Comparison of ENCODE assay signal across 22 cellular contexts in genomic region chr10:43135656-43136055, GRCh38. TPM values are rescaled to one million over a fixed set of nuclear protein-coding genes. Genes with fewer than 3 reads are reported as not detected.
A peak's percentile ranks its signal among the peaks of the same experiment; 100 is the strongest.
DNase-seq lines count a peak whose midpoint lies in the region; ATAC-seq and TF ChIP-seq lines count a peak whose summit lies in the region.
"Had no signal": no experiment of that assay in that cellular context is flagged by ENCODE, and none has a peak within 500 bp of the region (broad histone marks: within the 10 kb centered on the region; RNA-seq: fewer than 3 reads in every experiment).

No MANE protein-coding gene starts in this region.

- H3K4me2 ChIP-seq in SK-N-SH, result no peak overlapping the region

- H3K27ac Mint-ChIP-seq in CD4-positive, alpha-beta memory T cell, result peak overlapping the region in 6 of 7 donors; percentile 26 to 97 (median 72)
- H3K27ac Mint-ChIP-seq in activated T-helper 1 cell treated with anti-CD3 and anti-CD28 coated beads, Interleukin-12 subunit alpha, Interleukin-12 subunit beta, Interleukin-2, Interleukin-4 antibody, amounts not matched to agents 30 ng/mL and 10 ng/mL and 1 ng/mL, durations not matched to agents 14 hours and 24 hours and 36 hours, result peak overlapping the region; percentile 54
- peak overlapping the region in 5 of 6 donors; percentile 5 to 97 (median 61) for H3K27ac Mint-ChIP-seq in naive B cell

- DNase-seq in SK-N-SH, result no peak
- no peak for DNase-seq in CD4-positive, alpha-beta memory T cell
- DNase-seq in activated T-helper 1 cell treated with anti-CD3 and anti-CD28 coated beads, Interleukin-12 subunit alpha, Interleukin-12 subunit beta, Interleukin-2, Interleukin-4 antibody, amounts not matched to agents 30 ng/mL and 10 ng/mL and 1 ng/mL, durations not matched to agents 14 hours and 24 hours and 36 hours (ENCODE audit: low spot score), result no peak
- no peak for DNase-seq in naive B cell
- no peak for DNase-seq in RWPE1 (ENCODE audit: low spot score)
- no peak for DNase-seq in HK-2 (ENCODE audit: unreplicated experiment)
- DNase-seq: activated effector memory CD4-positive, alpha-beta T cell treated with anti-CD3 and anti-CD28 coated beads, Interleukin-2, amount 50 U/mL, for 16 hours; DMS153; heart right ventricle; mesendoderm; NCI-H1417; NCI-H748 treated with DMSO at 0.1 percent for 48 hours; right cardiac atrium; stimulated activated naive CD4-positive, alpha-beta T cell; thyroid gland had no signal

- H3K4me1 Mint-ChIP-seq in CD4-positive, alpha-beta memory T cell, result peaks cover 21 to 34% (median 25%) of the 10 kb centered on the region in 4 donors
- H3K4me1 Mint-ChIP-seq in activated T-helper 1 cell treated with anti-CD3 and anti-CD28 coated beads, Interleukin-12 subunit alpha, Interleukin-12 subunit beta, Interleukin-2, Interleukin-4 antibody, amounts not matched to agents 30 ng/mL and 10 ng/mL and 1 ng/mL, durations not matched to agents 14 hours and 24 hours and 36 hours (ENCODE audit: low read depth), result peaks cover 71% of the 10 kb centered on the region
- peaks cover 33 to 40% (median 35%) of the 10 kb centered on the region in 3 donors for H3K4me1 Mint-ChIP-seq in naive B cell

- no peak for TF ChIP-seq EP300 in SK-N-SH (IDR thresholded peaks at IDR 0.05; ENCODE audit: borderline replicate concordance in 1 of 2, low read depth in 1 of 2, low read length in 1 of 2)

- H2AFZ ChIP-seq in SK-N-SH (ENCODE audit: low read depth), result no peak overlapping the region

- H3K4me1 ChIP-seq in SK-N-SH (ENCODE audit: control insufficient read depth in 1 of 2, insufficient read depth in 2 of 2, low read depth in 1 of 2, low read length in 1 of 2), result peaks cover 11 to 25% of the 10 kb centered on the region in 2 experiments; a peak in 3 of 4 replicates
- peaks cover 29% of the 10 kb centered on the region for H3K4me1 ChIP-seq in CD4-positive, alpha-beta memory T cell (ENCODE audit: insufficient read depth, low read length)

- H3K4me3 ChIP-seq in SK-N-SH (ENCODE audit: low read depth in 2 of 2, low read length in 1 of 2), result no peak overlapping the region
- no peak overlapping the region for H3K4me3 ChIP-seq in CD4-positive, alpha-beta memory T cell (ENCODE audit: low read length in 2 of 2)
- H3K4me3 ChIP-seq: coronary artery, heart right ventricle, SJSA1, thyroid gland had no signal

- no peaks in the 10 kb centered on the region for H3K9me2 ChIP-seq in SK-N-SH

- H3F3A ChIP-seq in SK-N-SH (replicated peaks; ENCODE audit: insufficient read depth), result peaks cover 11% of the 10 kb centered on the region

- H3K27me3 Mint-ChIP-seq in CD4-positive, alpha-beta memory T cell, result no peaks in the 10 kb centered on the region
- peaks cover 2% of the 10 kb centered on the region for H3K27me3 Mint-ChIP-seq in activated T-helper 1 cell treated with anti-CD3 and anti-CD28 coated beads, Interleukin-12 subunit alpha, Interleukin-12 subunit beta, Interleukin-2, Interleukin-4 antibody, amounts not matched to agents 30 ng/mL and 10 ng/mL and 1 ng/mL, durations not matched to agents 14 hours and 24 hours and 36 hours (ENCODE audit: insufficient read depth)
- H3K27me3 Mint-ChIP-seq in naive B cell, result peaks cover 0 to 6% (median 0%) of the 10 kb centered on the region in 3 donors

- H3K9me3 ChIP-seq in SK-N-SH, result no peaks in the 10 kb centered on the region
- no peaks in the 10 kb centered on the region for H3K9me3 ChIP-seq in CD4-positive, alpha-beta memory T cell (ENCODE audit: control insufficient read depth in 1 of 2, low read length in 2 of 2)
- H3K9me3 ChIP-seq: heart right ventricle, neutrophil, SJSA1, thyroid gland had no signal

- H3K4me3 Mint-ChIP-seq in CD4-positive, alpha-beta memory T cell, result peak overlapping the region in 7 of 8 donors; percentile 19 to 92 (median 55)
- peak overlapping the region; percentile 87 for H3K4me3 Mint-ChIP-seq in activated T-helper 1 cell treated with anti-CD3 and anti-CD28 coated beads, Interleukin-12 subunit alpha, Interleukin-12 subunit beta, Interleukin-2, Interleukin-4 antibody, amounts not matched to agents 30 ng/mL and 10 ng/mL and 1 ng/mL, durations not matched to agents 14 hours and 24 hours and 36 hours
- peak overlapping the region in 7 of 8 donors; percentile 5 to 97 (median 43) for H3K4me3 Mint-ChIP-seq in naive B cell

- POLR2A ChIA-PET in SK-N-SH (lab: Yijun Ruan, JAX), result no interaction called here
- POLR2A ChIA-PET in CD4-positive, alpha-beta memory T cell (lab: Charles Lee; ENCODE audit: partially characterized antibody), result no interaction called here
- POLR2A ChIA-PET in RWPE1 (lab: Yijun Ruan, JAX; ENCODE audit: low non-redundant PET), result no interaction called here

- peaks cover 0 to 5% of the 10 kb centered on the region in 2 experiments for H3K36me3 ChIP-seq in SK-N-SH (replicated peaks in 1 of 2; ENCODE audit: control insufficient read depth in 1 of 2, insufficient read depth in 2 of 2, low read length in 1 of 2)
- H3K36me3 ChIP-seq in CD4-positive, alpha-beta memory T cell (ENCODE audit: insufficient read depth, low read length), result no peaks in the 10 kb centered on the region
- H3K36me3 ChIP-seq: heart right ventricle, neutrophil, thyroid gland had no signal

- H4K20me1 ChIP-seq in SK-N-SH (ENCODE audit: insufficient read depth), result peaks cover 11% of the 10 kb centered on the region

- no peak for ATAC-seq in SK-N-SH treated with all-trans-retinoic acid at 6 μM for 48 hours
- no peak for ATAC-seq in naive B cell (ENCODE audit: low read depth in 2 of 2)
- no peak for ATAC-seq in GM18502 (IDR thresholded peaks at IDR 0.05; ENCODE audit: poor library complexity, unreplicated experiment)
- ATAC-seq: heart right ventricle, right cardiac atrium had no signal

- no peaks in the 10 kb centered on the region for H3K27me3 ChIP-seq in SK-N-SH (ENCODE audit: insufficient read depth)
- no peaks in the 10 kb centered on the region for H3K27me3 ChIP-seq in CD4-positive, alpha-beta memory T cell (ENCODE audit: insufficient read depth, low read length)
- H3K27me3 ChIP-seq: heart right ventricle, neutrophil, thyroid gland had no signal

- H3K79me2 ChIP-seq in SK-N-SH (ENCODE audit: insufficient read depth), result peaks cover 38% of the 10 kb centered on the region

- no peak for TF ChIP-seq CTCF in SK-N-SH (IDR thresholded peaks at IDR 0.05)
- no peak for TF ChIP-seq CTCF in RWPE1 (conservative IDR thresholded peaks at IDR 0.05; ENCODE audit: low read depth)

- intact Hi-C loops in CD4-positive, alpha-beta memory T cell (cut with micrococcal nuclease), result loop anchor here (5.0 to 10.0 kb wide), 4 partner anchors 212 to 437 kb away; partner anchors contain the start of genes BMS1 and ZNF239
- intact Hi-C loops in activated T-helper 1 cell treated with anti-CD3 and anti-CD28 coated beads, Interleukin-12 subunit alpha, Interleukin-12 subunit beta, Interleukin-2, Interleukin-4 antibody, amounts not matched to agents 30 ng/mL and 10 ng/mL and 1 ng/mL, durations not matched to agents 14 hours and 24 hours and 36 hours (cut with micrococcal nuclease), result loop anchor here (5.0 to 10.0 kb wide), 3 partner anchors 227 to 583 kb away; no protein-coding TSS in a partner anchor

- CTCF ChIA-PET in SK-N-SH (lab: Yijun Ruan, JAX), result no interaction called here
- CTCF ChIA-PET in CD4-positive, alpha-beta memory T cell (lab: Charles Lee; ENCODE audit: partially characterized antibody), result no interaction called here
- CTCF ChIA-PET in RWPE1 (lab: Yijun Ruan, JAX), result no interaction called here

- H3K36me3 Mint-ChIP-seq in CD4-positive, alpha-beta memory T cell, result peaks cover 0 to 9% of the 10 kb centered on the region in 2 donors
- peaks cover 24% of the 10 kb centered on the region for H3K36me3 Mint-ChIP-seq in activated T-helper 1 cell treated with anti-CD3 and anti-CD28 coated beads, Interleukin-12 subunit alpha, Interleukin-12 subunit beta, Interleukin-2, Interleukin-4 antibody, amounts not matched to agents 30 ng/mL and 10 ng/mL and 1 ng/mL, durations not matched to agents 14 hours and 24 hours and 36 hours (ENCODE audit: low read depth)
- no peaks in the 10 kb centered on the region for H3K36me3 Mint-ChIP-seq in naive B cell

- H3K27ac ChIP-seq in SK-N-SH (ENCODE audit: low read depth in 2 of 2, low read length in 1 of 2) (peak overlapping the region in 1 of 2 experiments; percentile 3; a peak in 1 of 4 replicates), RWPE1 (no peak overlapping the region)
- H3K27ac ChIP-seq in CD4-positive, alpha-beta memory T cell (ENCODE audit: low read depth, low read length), result no peak overlapping the region
- H3K27ac ChIP-seq: 22Rv1, coronary artery, heart right ventricle, neutrophil, SJSA1, thyroid gland had no signal

- no peaks in the 10 kb centered on the region for H3K9me3 Mint-ChIP-seq in CD4-positive, alpha-beta memory T cell
- no peaks in the 10 kb centered on the region for H3K9me3 Mint-ChIP-seq in activated T-helper 1 cell treated with anti-CD3 and anti-CD28 coated beads, Interleukin-12 subunit alpha, Interleukin-12 subunit beta, Interleukin-2, Interleukin-4 antibody, amounts not matched to agents 30 ng/mL and 10 ng/mL and 1 ng/mL, durations not matched to agents 14 hours and 24 hours and 36 hours
- no peaks in the 10 kb centered on the region for H3K9me3 Mint-ChIP-seq in naive B cell

- no peak for TF ChIP-seq RAD21 in SK-N-SH (IDR thresholded peaks at IDR 0.05; ENCODE audit: low read length)

- WGBS in SK-N-SH (ENCODE audit: low lambda C conversion rate), result 89% methylated on average over 2 of the region's 2 CpGs

- no peak overlapping the region for H3K9ac ChIP-seq in SK-N-SH

TF ChIP-seq in SK-N-SH treated with all-trans-retinoic acid at 6 μM for 48 hours, 23 proteins besides CTCF, POLR2A, EP300 and RAD21 (continues in another document):
- no peak for TF ChIP-seq TCF4 (CRISPR knock-in tag; IDR thresholded peaks at IDR 0.05; ENCODE audit: borderline replicate concordance)

RNA-seq across cellular contexts. Expression of gene CSGALNACT2, which starts 2.6 kb away (rescaled TPM):
- polyA plus RNA-seq in SK-N-SH (2012; rRNA removed), result 11.5 and 16.0 TPM in 2 replicates
- 16.1 and 21.2 TPM in 2 replicates for polyA plus RNA-seq in SK-N-SH (2012; cell fraction: cytosol; rRNA removed)
- 10.9 and 19.7 TPM in 2 replicates for polyA plus RNA-seq in SK-N-SH (2012; cell fraction: nucleus; rRNA removed)
- total RNA-seq in CD4-positive, alpha-beta memory T cell, result 10 to 100 TPM; 45.3 to 48.2 TPM
- 10 to 100 TPM; 21.1 to 23.5 TPM for polyA plus RNA-seq in CD4-positive, alpha-beta memory T cell
- total RNA-seq in activated T-helper 1 cell treated with anti-CD3 and anti-CD28 coated beads, Interleukin-12 subunit alpha, Interleukin-12 subunit beta, Interleukin-2, Interleukin-4 antibody, amounts not matched to agents 30 ng/mL and 10 ng/mL and 1 ng/mL, durations not matched to agents 14 hours and 24 hours and 36 hours, result 30.3 and 32.0 TPM in 2 replicates
- 10 to 100 TPM in 5 of 6 donors, 1 to 10 TPM in 1; 10.0 to 16.0 (median 12.4) TPM for polyA plus RNA-seq in naive B cell (ENCODE audit: low read depth in 6 of 6)

RNA-seq across cellular contexts. Expression of gene RET, which starts 58.8 kb away (rescaled TPM):
- polyA plus RNA-seq in SK-N-SH (2012; rRNA removed) (3.2 and 6.8 TPM in 2 replicates), naive B cell (ENCODE audit: low read depth in 6 of 6) (not detected)
- polyA plus RNA-seq in SK-N-SH (2012; cell fraction: cytosol; rRNA removed), result 5.8 and 12.3 TPM in 2 replicates
- polyA plus RNA-seq in SK-N-SH (2012; cell fraction: nucleus; rRNA removed), result 11.5 and 17.8 TPM in 2 replicates
- total RNA-seq in CD4-positive, alpha-beta memory T cell, result not detected
- not detected for polyA plus RNA-seq in CD4-positive, alpha-beta memory T cell
- total RNA-seq in activated T-helper 1 cell treated with anti-CD3 and anti-CD28 coated beads, Interleukin-12 subunit alpha, Interleukin-12 subunit beta, Interleukin-2, Interleukin-4 antibody, amounts not matched to agents 30 ng/mL and 10 ng/mL and 1 ng/mL, durations not matched to agents 14 hours and 24 hours and 36 hours, result 0.27 and 0.31 TPM in 2 replicates
- total RNA-seq: LHCN-M2, SJSA1 had no signal
